ENCODE assay signal across 34 cellular contexts in the genomic region with DNA sequence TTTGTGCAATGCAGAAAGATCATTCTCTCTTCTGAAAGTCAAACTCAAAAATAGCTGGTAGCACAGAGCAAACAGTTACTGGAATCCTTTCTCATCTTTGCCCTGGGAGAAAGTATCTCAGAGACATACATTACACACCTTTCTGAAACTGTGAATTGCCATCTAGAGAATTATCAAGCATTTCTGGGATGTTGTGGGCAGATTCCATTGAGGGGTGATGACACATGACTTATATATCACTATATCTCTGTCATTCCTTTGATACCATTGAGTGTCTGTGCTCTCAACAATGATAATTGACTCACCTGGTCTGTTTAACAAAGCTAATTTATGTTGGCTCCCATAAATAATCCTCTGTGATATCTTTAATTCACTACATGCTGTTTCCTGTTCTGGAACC. TPM values are rescaled to one million over a fixed set of nuclear protein-coding genes. Genes with fewer than 3 reads are reported as not detected.
"Had no signal": no experiment of that assay in that cellular context is flagged by ENCODE, and none has a peak within 500 bp of the region (broad histone marks: within the 10 kb centered on the region; RNA-seq: fewer than 3 reads in every experiment).

No MANE protein-coding gene starts in this region.

- H3K36me3 ChIP-seq: ascending aorta, breast epithelium, Peyer's patch had no signal

- H3K27ac ChIP-seq: ascending aorta, body of pancreas, Peyer's patch had no signal

- H3K9me3 Mint-ChIP-seq: activated CD4-positive, alpha-beta T cell treated with anti-CD3 and anti-CD28 coated beads, Interleukin-2, amount 10 ng/mL, durations not matched to agents 7 days and 5 days; activated naive CD8-positive, alpha-beta T cell treated with anti-CD3 and anti-CD28 coated beads for 36 hours; activated T-cell treated with anti-CD3 and anti-CD28 coated beads, Interleukin-2, amount 50 U/mL, for 4 hours; activated T-helper 1 cell treated with anti-CD3 and anti-CD28 coated beads, Interleukin-12 subunit alpha, Interleukin-12 subunit beta, Interleukin-2, Interleukin-4 antibody, amounts not matched to agents 30 ng/mL and 10 ng/mL and 1 ng/mL, durations not matched to agents 14 hours and 24 hours and 36 hours had no signal

- H3K4me1 Mint-ChIP-seq: activated CD4-positive, alpha-beta T cell treated with anti-CD3 and anti-CD28 coated beads for 36 hours; activated CD4-positive, alpha-beta T cell treated with anti-CD3 and anti-CD28 coated beads, Interleukin-2, amount 10 ng/mL, durations not matched to agents 7 days and 5 days; activated naive CD8-positive, alpha-beta T cell treated with anti-CD3 and anti-CD28 coated beads for 36 hours had no signal

- H3K4me3 Mint-ChIP-seq: activated CD4-positive, alpha-beta T cell treated with anti-CD3 and anti-CD28 coated beads for 36 hours; activated CD4-positive, alpha-beta T cell treated with anti-CD3 and anti-CD28 coated beads, Interleukin-2, amount 10 ng/mL, durations not matched to agents 7 days and 5 days; activated CD8-positive, alpha-beta T cell treated with anti-CD3 and anti-CD28 coated beads, Interleukin-2, amount 10 ng/mL, durations not matched to agents 7 days and 5 days; activated naive CD8-positive, alpha-beta T cell treated with anti-CD3 and anti-CD28 coated beads for 36 hours; activated T-cell treated with anti-CD3 and anti-CD28 coated beads, Interleukin-2, amount 50 U/mL, for 4 hours; activated T-helper 1 cell treated with anti-CD3 and anti-CD28 coated beads, Interleukin-12 subunit alpha, Interleukin-12 subunit beta, Interleukin-2, Interleukin-4 antibody, amounts not matched to agents 30 ng/mL and 10 ng/mL and 1 ng/mL, durations not matched to agents 14 hours and 24 hours and 36 hours had no signal

- H3K9me3 ChIP-seq: ascending aorta, body of pancreas, breast epithelium, Peyer's patch had no signal

- H3K4me1 ChIP-seq: body of pancreas, breast epithelium, Peyer's patch had no signal

- H3K36me3 Mint-ChIP-seq: activated naive CD8-positive, alpha-beta T cell treated with anti-CD3 and anti-CD28 coated beads for 36 hours had no signal

- DNase-seq: activated CD4-positive, alpha-beta T cell treated with anti-CD3 and anti-CD28 coated beads for 36 hours; activated CD4-positive, alpha-beta T cell treated with anti-CD3 and anti-CD28 coated beads, Interleukin-2, amount 10 ng/mL, durations not matched to agents 7 days and 5 days; activated CD4-positive, alpha-beta T cell treated with anti-CD3 and anti-CD28 coated beads, Interleukin-2, amount 50 U/mL, for 48 hours; activated CD8-positive, alpha-beta memory T cell treated with anti-CD3 and anti-CD28 coated beads, Interleukin-2, amount 50 U/mL, for 4 hours; activated CD8-positive, alpha-beta T cell treated with anti-CD3 and anti-CD28 coated beads, Interleukin-2, amount 10 ng/mL, durations not matched to agents 7 days and 5 days; activated effector memory CD4-positive, alpha-beta T cell treated with Interleukin-2 at 50 U/mL for 16 hours; activated naive CD4-positive, alpha-beta T cell treated with anti-CD3 and anti-CD28 coated beads, Interleukin-2, amount 50 U/mL, for 16 hours; activated naive CD8-positive, alpha-beta T cell treated with anti-CD3 and anti-CD28 coated beads for 36 hours; activated T-cell treated with anti-CD3 and anti-CD28 coated beads for 4 hours; activated T-cell treated with anti-CD3 and anti-CD28 coated beads, Interleukin-2, amount 50 U/mL, for 4 hours; amygdala; body of pancreas; NCI-H1092 treated with DMSO at 0.1 percent for 48 hours; NCI-H146; NCI-H187; NCI-H2029 treated with DMSO at 0.1 percent for 48 hours; NCI-H2107; NCI-H2171; NCI-H446; NCI-H510A treated with DMSO at 0.1 percent for 48 hours; NCI-H526 treated with DMSO at 0.1 percent for 48 hours; NCI-H774; Peyer's patch; RPMI8226; SIG-M5; T1000 had no signal

- H3K27me3 ChIP-seq: ascending aorta, body of pancreas, Peyer's patch had no signal

- ATAC-seq: activated CD4-positive, alpha-beta T cell treated with anti-CD3 and anti-CD28 coated beads for 36 hours; activated CD4-positive, CD25-positive, alpha-beta regulatory T cell treated with anti-CD3 and anti-CD28 coated beads, Interleukin-2, amount 50 U/mL, for 24 hours; activated CD8-positive, alpha-beta T cell treated with anti-CD3 and anti-CD28 coated beads, Interleukin-2, amount 10 ng/mL, durations not matched to agents 7 days and 5 days; activated T-cell treated with anti-CD3 and anti-CD28 coated beads, Interleukin-2, amount 50 U/mL, for 4 hours; body of pancreas; K562; Right ventricle myocardium inferior had no signal

- H3K4me3 ChIP-seq: ascending aorta, body of pancreas, breast epithelium, K562, Peyer's patch had no signal

- H3K27ac Mint-ChIP-seq: activated CD4-positive, alpha-beta T cell treated with anti-CD3 and anti-CD28 coated beads for 36 hours; activated CD4-positive, alpha-beta T cell treated with anti-CD3 and anti-CD28 coated beads, Interleukin-2, amount 10 ng/mL, durations not matched to agents 7 days and 5 days; activated CD8-positive, alpha-beta T cell treated with anti-CD3 and anti-CD28 coated beads, Interleukin-2, amount 10 ng/mL, durations not matched to agents 7 days and 5 days; activated naive CD8-positive, alpha-beta T cell treated with anti-CD3 and anti-CD28 coated beads for 36 hours; activated T-helper 1 cell treated with anti-CD3 and anti-CD28 coated beads, Interleukin-12 subunit alpha, Interleukin-12 subunit beta, Interleukin-2, Interleukin-4 antibody, amounts not matched to agents 30 ng/mL and 10 ng/mL and 1 ng/mL, durations not matched to agents 14 hours and 24 hours and 36 hours had no signal

RNA-seq across cellular contexts. Expression of a gene that starts 13.0 kb away (rescaled TPM):
- total RNA-seq: activated CD4-positive, alpha-beta T cell treated with anti-CD3 and anti-CD28 coated beads for 36 hours; activated CD4-positive, alpha-beta T cell treated with anti-CD3 and anti-CD28 coated beads, Interleukin-2, amount 10 ng/mL, durations not matched to agents 7 days and 5 days; activated CD8-positive, alpha-beta T cell treated with anti-CD3 and anti-CD28 coated beads, Interleukin-2, amount 10 ng/mL, durations not matched to agents 7 days and 5 days; activated naive CD8-positive, alpha-beta T cell treated with anti-CD3 and anti-CD28 coated beads for 36 hours; T-helper 1 cell treated with Interleukin-12 subunit alpha and Interleukin-12 subunit beta and Interleukin-4 antibody, amounts not matched to agents 30 ng/mL and 1 ng/mL, for 36 hours; T-helper 2 cell treated with Interferon-gamma antibody and Interleukin-4, amounts not matched to agents 100 ng/mL and 5 ng/mL, for 36 hours had no signal
